In genomic region chr5:179870403-179870903, GRCh38 we compare ENCODE assay signal across 9 cellular contexts. TPM values are rescaled to one million over a fixed set of nuclear protein-coding genes. Genes with fewer than 3 reads are reported as not detected.
DNase-seq lines count a peak whose midpoint lies in the region; ATAC-seq and TF ChIP-seq lines count a peak whose summit lies in the region.
"Had no signal": no experiment of that assay in that cellular context is flagged by ENCODE, and none has a peak within 500 bp of the region (broad histone marks: within the 10 kb centered on the region; RNA-seq: fewer than 3 reads in every experiment).

No MANE protein-coding gene starts in this region.

- no peak for TF ChIP-seq POLR2A in heart left ventricle (IDR thresholded peaks at IDR 0.05)

- no peaks in the 10 kb centered on the region for H3K27me3 Mint-ChIP-seq in activated T-helper 1 cell treated with anti-CD3 and anti-CD28 coated beads, Interleukin-12 subunit alpha, Interleukin-12 subunit beta, Interleukin-2, Interleukin-4 antibody, amounts not matched to agents 30 ng/mL and 10 ng/mL and 1 ng/mL, durations not matched to agents 14 hours and 24 hours and 36 hours (ENCODE audit: insufficient read depth)

- H3K4me1 ChIP-seq in heart left ventricle = peaks cover 0 to 15% (median 1%) of the 10 kb centered on the region in 12 donors

- H3K4me1 Mint-ChIP-seq in activated T-helper 1 cell treated with anti-CD3 and anti-CD28 coated beads, Interleukin-12 subunit alpha, Interleukin-12 subunit beta, Interleukin-2, Interleukin-4 antibody, amounts not matched to agents 30 ng/mL and 10 ng/mL and 1 ng/mL, durations not matched to agents 14 hours and 24 hours and 36 hours (ENCODE audit: low read depth) = no peaks in the 10 kb centered on the region

- H3K4me3 ChIP-seq in heart left ventricle = no peak overlapping the region
- H3K4me3 ChIP-seq: BLaER1 treated with 17β-estradiol and CSF1 and Interleukin-3, amounts not matched to agents 10 nM and 100 nM had no signal

- TF ChIP-seq CTCF in heart left ventricle (IDR thresholded peaks at IDR 0.05) = peak in 9 of 12 donors; percentile 13 to 69 (median 46)

- H3K36me3 ChIP-seq in heart left ventricle = peaks cover 0 to 92% (median 57%) of the 10 kb centered on the region in 9 donors

- peak overlapping the region in 6 of 12 donors; percentile 18 to 74 (median 39) for H3K27ac ChIP-seq in heart left ventricle
- no peak overlapping the region for H3K27ac ChIP-seq in substantia nigra (ENCODE audit: low read depth, low read length, poor library complexity, severe bottlenecking)
- H3K27ac ChIP-seq: BLaER1 treated with 17β-estradiol and CSF1 and Interleukin-3, amounts not matched to agents 10 nM and 100 nM had no signal

- ATAC-seq in heart left ventricle = peak; percentile 27 to 80 (median 67)

- H3K4me3 Mint-ChIP-seq in activated T-helper 1 cell treated with anti-CD3 and anti-CD28 coated beads, Interleukin-12 subunit alpha, Interleukin-12 subunit beta, Interleukin-2, Interleukin-4 antibody, amounts not matched to agents 30 ng/mL and 10 ng/mL and 1 ng/mL, durations not matched to agents 14 hours and 24 hours and 36 hours = no peak overlapping the region

- peaks cover 5% of the 10 kb centered on the region for H3K36me3 Mint-ChIP-seq in activated T-helper 1 cell treated with anti-CD3 and anti-CD28 coated beads, Interleukin-12 subunit alpha, Interleukin-12 subunit beta, Interleukin-2, Interleukin-4 antibody, amounts not matched to agents 30 ng/mL and 10 ng/mL and 1 ng/mL, durations not matched to agents 14 hours and 24 hours and 36 hours (ENCODE audit: low read depth)

- H3K9me3 Mint-ChIP-seq in activated T-helper 1 cell treated with anti-CD3 and anti-CD28 coated beads, Interleukin-12 subunit alpha, Interleukin-12 subunit beta, Interleukin-2, Interleukin-4 antibody, amounts not matched to agents 30 ng/mL and 10 ng/mL and 1 ng/mL, durations not matched to agents 14 hours and 24 hours and 36 hours = no peaks in the 10 kb centered on the region

- WGBS in heart left ventricle, 4 donors = 25 to 57% (median 50%) methylated on average over 4 to 17 of the region's 17 CpGs

- H3K27me3 ChIP-seq in heart left ventricle = no peaks in the 10 kb centered on the region
- H3K27me3 ChIP-seq: BLaER1 treated with 17β-estradiol and CSF1 and Interleukin-3, amounts not matched to agents 10 nM and 100 nM had no signal

- H3K9me3 ChIP-seq in heart left ventricle = no peaks in the 10 kb centered on the region
- H3K9me3 ChIP-seq: BLaER1 treated with 17β-estradiol and CSF1 and Interleukin-3, amounts not matched to agents 10 nM and 100 nM had no signal

- H3K27ac Mint-ChIP-seq in activated T-helper 1 cell treated with anti-CD3 and anti-CD28 coated beads, Interleukin-12 subunit alpha, Interleukin-12 subunit beta, Interleukin-2, Interleukin-4 antibody, amounts not matched to agents 30 ng/mL and 10 ng/mL and 1 ng/mL, durations not matched to agents 14 hours and 24 hours and 36 hours = no peak overlapping the region

- intact Hi-C loops in heart left ventricle (cut with DNase I) = loop anchor here in 2 of 10 donors (1.0 to 5.0 kb wide), 2 partner anchors 37 to 38 kb away; partner anchors contain the start of gene TBC1D9B (in 1 of the 2)
- intact Hi-C loops in activated T-helper 1 cell treated with anti-CD3 and anti-CD28 coated beads, Interleukin-12 subunit alpha, Interleukin-12 subunit beta, Interleukin-2, Interleukin-4 antibody, amounts not matched to agents 30 ng/mL and 10 ng/mL and 1 ng/mL, durations not matched to agents 14 hours and 24 hours and 36 hours (cut with micrococcal nuclease) = no loop called here

- DNase-seq in NCI-H82 (lab: John Stamatoyannopoulos, UW) (peak; percentile 60), NCI-H82 treated with DMSO at 0.1 percent for 48 hours (lab: John Stamatoyannopoulos, UW; ENCODE audit: unreplicated experiment) (no peak), SHP77 (lab: John Stamatoyannopoulos, UW) (peak; percentile 69 to 81), heart left ventricle (peak in 4 of 5 donors; percentile 34 to 89 (median 76)), substantia nigra (lab: John Stamatoyannopoulos, UW) (peak in 33 of 49 donors; percentile 11 to 92 (median 40)), NCI-H187 (lab: John Stamatoyannopoulos, UW) (no peak), SKM-1 treated with dmso at 0.1 percent for 144 hours (lab: John Stamatoyannopoulos, UW; ENCODE audit: unreplicated experiment) (no peak)
- no peak for DNase-seq in activated T-helper 1 cell treated with anti-CD3 and anti-CD28 coated beads, Interleukin-12 subunit alpha, Interleukin-12 subunit beta, Interleukin-2, Interleukin-4 antibody, amounts not matched to agents 30 ng/mL and 10 ng/mL and 1 ng/mL, durations not matched to agents 14 hours and 24 hours and 36 hours (ENCODE audit: low spot score)

RNA-seq across cellular contexts. Expression of gene MRNIP, which starts 11.8 kb away (rescaled TPM):
- total RNA-seq in heart left ventricle = 10 to 100 TPM in 6 of 9 donors, 1 to 10 TPM in 3; 8.5 to 14.4 (median 12.3) TPM
- 10 to 100 TPM; 10.4 to 24.1 TPM for polyA plus RNA-seq in heart left ventricle
- 24.6 and 26.3 TPM in 2 replicates for total RNA-seq in activated T-helper 1 cell treated with anti-CD3 and anti-CD28 coated beads, Interleukin-12 subunit alpha, Interleukin-12 subunit beta, Interleukin-2, Interleukin-4 antibody, amounts not matched to agents 30 ng/mL and 10 ng/mL and 1 ng/mL, durations not matched to agents 14 hours and 24 hours and 36 hours

RNA-seq across cellular contexts. Expression of gene TBC1D9B, which starts 37.2 kb away (rescaled TPM):
- 10 to 100 TPM; 29.3 to 68.9 (median 43.1) TPM for total RNA-seq in heart left ventricle
- 10 to 100 TPM; 31.1 to 49.9 TPM for polyA plus RNA-seq in heart left ventricle
- total RNA-seq in activated T-helper 1 cell treated with anti-CD3 and anti-CD28 coated beads, Interleukin-12 subunit alpha, Interleukin-12 subunit beta, Interleukin-2, Interleukin-4 antibody, amounts not matched to agents 30 ng/mL and 10 ng/mL and 1 ng/mL, durations not matched to agents 14 hours and 24 hours and 36 hours = 123 and 127 TPM in 2 replicates

RNA-seq across cellular contexts. Expression of gene SQSTM1, which starts 49.7 kb away (rescaled TPM):
- 100 to 1,000 TPM; 266 to 747 (median 402) TPM for total RNA-seq in heart left ventricle
- polyA plus RNA-seq in heart left ventricle = 100 to 1,000 TPM; 177 to 266 TPM
- total RNA-seq in activated T-helper 1 cell treated with anti-CD3 and anti-CD28 coated beads, Interleukin-12 subunit alpha, Interleukin-12 subunit beta, Interleukin-2, Interleukin-4 antibody, amounts not matched to agents 30 ng/mL and 10 ng/mL and 1 ng/mL, durations not matched to agents 14 hours and 24 hours and 36 hours = 221 and 233 TPM in 2 replicates

Comparison
In these comparisons a context has a peak if more than half of its experiments do, and no peak if none do; other contexts are left out.
1. DNase-seq: peak in NCI-H82 (single experiment), SHP77 (2 of 2), heart left ventricle (4 of 5) and substantia nigra (33 of 49); none in NCI-H82 treated with DMSO at 0.1 percent for 48 hours (single experiment), NCI-H187 (0 of 2), activated T-helper 1 cell treated with anti-CD3 and anti-CD28 coated beads, Interleukin-12 subunit alpha, Interleukin-12 subunit beta, Interleukin-2, Interleukin-4 antibody, amounts not matched to agents 30 ng/mL and 10 ng/mL and 1 ng/mL, durations not matched to agents 14 hours and 24 hours and 36 hours (single experiment) and SKM-1 treated with dmso at 0.1 percent for 144 hours (single experiment).